Comparison of ENCODE assay signal across 15 cellular contexts in genomic region chrX:136210243-136210642, GRCh38. TPM values are rescaled to one million over a fixed set of nuclear protein-coding genes. Genes with fewer than 3 reads are reported as not detected.
DNase-seq lines count a peak whose midpoint lies in the region; ATAC-seq, FAIRE-seq and TF ChIP-seq lines count a peak whose summit lies in the region.
"Had no signal": no experiment of that assay in that cellular context is flagged by ENCODE, and none has a peak within 500 bp of the region (broad histone marks: within the 10 kb centered on the region; RNA-seq: fewer than 3 reads in every experiment).

No MANE protein-coding gene starts in this region.

- DNase-seq in GM19239 (ENCODE audit: insufficient read length, low spot score), result no peak
- DNase-seq in KBM-7, result peak; percentile 74
- no peak for DNase-seq in chondrocyte (ENCODE audit: low spot score)
- no peak for DNase-seq in NCI-H1105 treated with DMSO at 0.1 percent for 48 hours (lab: John Stamatoyannopoulos, UW)
- DNase-seq in dermis blood vessel endothelial cell, result no peak
- DNase-seq: activated CD4-positive, CD25-positive, alpha-beta regulatory T cell treated with anti-CD3 and anti-CD28 coated beads, Interleukin-2, amount 50 U/mL, for 72 hours; activated naive CD8-positive, alpha-beta T cell treated with anti-CD3 and anti-CD28 coated beads, Interleukin-2, amount 50 U/mL, for 24 hours; CD8-positive, alpha-beta T cell; NCI-H1092 treated with DMSO at 0.1 percent for 48 hours; OCI-M1 had no signal

- ATAC-seq in stimulated activated memory B cell treated with anti-CD40 and anti-IgM and Interleukin-4, amounts not matched to agents 10 μg/mL and 1 μg/mL and 100 μg/mL, for 72 hours, result peak; percentile 84
- ATAC-seq in HG03175 (IDR thresholded peaks at IDR 0.05; ENCODE audit: unreplicated experiment) (no peak), HG02970 (IDR thresholded peaks at IDR 0.05; ENCODE audit: low FRiP score, unreplicated experiment) (no peak)
- ATAC-seq: CD8-positive, alpha-beta T cell; esophagus mucosa had no signal

- FAIRE-seq in GM19239 (lab: Jason Lieb, UNC), result peak; percentile 93

- peaks cover 21% of the 10 kb centered on the region for H3K36me3 Mint-ChIP-seq in chondrocyte (ENCODE audit: low read depth)
- H3K36me3 Mint-ChIP-seq in stimulated activated memory B cell treated with anti-CD40 and anti-IgM and Interleukin-4, amounts not matched to agents 10 μg/mL and 1 μg/mL and 100 μg/mL, for 72 hours, result no peaks in the 10 kb centered on the region

- TF ChIP-seq CTCF in chondrocyte (IDR thresholded peaks at IDR 0.05), result no peak

- no peak overlapping the region for H3K4me3 Mint-ChIP-seq in chondrocyte (ENCODE audit: unreplicated experiment)
- peak overlapping the region; percentile 38 for H3K4me3 Mint-ChIP-seq in stimulated activated memory B cell treated with anti-CD40 and anti-IgM and Interleukin-4, amounts not matched to agents 10 μg/mL and 1 μg/mL and 100 μg/mL, for 72 hours
- H3K4me3 Mint-ChIP-seq: activated naive CD8-positive, alpha-beta T cell treated with anti-CD3 and anti-CD28 coated beads, Interleukin-2, amount 50 U/mL, for 24 hours; CD8-positive, alpha-beta T cell; neural progenitor cell had no signal

- H3K27ac Mint-ChIP-seq in chondrocyte (ENCODE audit: unreplicated experiment), result peak overlapping the region; percentile 91
- H3K27ac Mint-ChIP-seq in stimulated activated memory B cell treated with anti-CD40 and anti-IgM and Interleukin-4, amounts not matched to agents 10 μg/mL and 1 μg/mL and 100 μg/mL, for 72 hours, result peak overlapping the region; percentile 68
- H3K27ac Mint-ChIP-seq: activated naive CD8-positive, alpha-beta T cell treated with anti-CD3 and anti-CD28 coated beads, Interleukin-2, amount 50 U/mL, for 24 hours; CD8-positive, alpha-beta T cell; neural progenitor cell had no signal

- no peaks in the 10 kb centered on the region for H3K27me3 Mint-ChIP-seq in chondrocyte (ENCODE audit: low read depth)
- H3K27me3 Mint-ChIP-seq in stimulated activated memory B cell treated with anti-CD40 and anti-IgM and Interleukin-4, amounts not matched to agents 10 μg/mL and 1 μg/mL and 100 μg/mL, for 72 hours, result no peaks in the 10 kb centered on the region
- H3K27me3 Mint-ChIP-seq: activated naive CD8-positive, alpha-beta T cell treated with anti-CD3 and anti-CD28 coated beads, Interleukin-2, amount 50 U/mL, for 24 hours had no signal

- in situ Hi-C loops in KBM-7 (cut with MboI; ENCODE audit: low pct_unique_long_range_greater_than_20kb, low sequenced_read_pairs), result no loop called here

- H3K9me3 Mint-ChIP-seq in chondrocyte (ENCODE audit: low read depth), result no peaks in the 10 kb centered on the region
- no peaks in the 10 kb centered on the region for H3K9me3 Mint-ChIP-seq in stimulated activated memory B cell treated with anti-CD40 and anti-IgM and Interleukin-4, amounts not matched to agents 10 μg/mL and 1 μg/mL and 100 μg/mL, for 72 hours
- H3K9me3 Mint-ChIP-seq: activated naive CD8-positive, alpha-beta T cell treated with anti-CD3 and anti-CD28 coated beads, Interleukin-2, amount 50 U/mL, for 24 hours; CD8-positive, alpha-beta T cell had no signal

- H3K4me1 Mint-ChIP-seq in chondrocyte (ENCODE audit: low read depth), result peaks cover 80% of the 10 kb centered on the region
- peaks cover 28% of the 10 kb centered on the region for H3K4me1 Mint-ChIP-seq in stimulated activated memory B cell treated with anti-CD40 and anti-IgM and Interleukin-4, amounts not matched to agents 10 μg/mL and 1 μg/mL and 100 μg/mL, for 72 hours

RNA-seq across cellular contexts. Expression of gene MAP7D3, which starts 41.0 kb away (rescaled TPM):
- total RNA-seq in chondrocyte, result 48.2 to 52.7 TPM (median 50.8 TPM) in 3 replicates
- 17.2 and 24.6 TPM in 2 replicates for total RNA-seq in dermis blood vessel endothelial cell
